ENCODE assay signal across 2 cellular contexts in genomic region chr14:100903672-100904185, GRCh38.
TF ChIP-seq lines count a peak whose summit lies in the region.

Gene RTL1, minus strand, starts transcription at chr14:100903722. Its CDS starts 18,934 bp downstream, at chr14:100884788.

TF ChIP-seq in SK-N-SH, 30 proteins besides CTCF, POLR2A, EP300 and RAD21:
- peak; percentile 76 for TF ChIP-seq GATA2 (CRISPR knock-in tag; IDR thresholded peaks at IDR 0.05)
- no peak for TF ChIP-seq MXI1 (IDR thresholded peaks at IDR 0.05; ENCODE audit: low read depth, low read length)

TF ChIP-seq in SK-N-SH treated with all-trans-retinoic acid at 6 μM for 48 hours, 23 proteins besides CTCF, POLR2A, EP300 and RAD21:
- TF ChIP-seq POU6F1 (CRISPR knock-in tag; IDR thresholded peaks at IDR 0.05; ENCODE audit: borderline replicate concordance, low read depth), result no peak
- TF ChIP-seq CSDC2 (CRISPR knock-in tag; IDR thresholded peaks at IDR 0.05), result no peak
